Comparison of ENCODE assay signal across 1 cellular context in genomic region chr10:62804384-62805138, GRCh38.
TF ChIP-seq lines count a peak whose summit lies in the region.

ADO (plus strand) TSS chr10:62804720; CDS start chr10:62805060, 340 bp downstream.

TF ChIP-seq in K562, 482 proteins besides CTCF, POLR2A, EP300 and RAD21 (continued from another document and continues in another):
- TF ChIP-seq ZMIZ1 (IDR thresholded peaks at IDR 0.05; ENCODE audit: low read depth in 2 of 2, low read length in 2 of 2) (no peak), C11orf30 (IDR thresholded peaks at IDR 0.05; ENCODE audit: low read depth) (peak; percentile 63), TGIF2 (CRISPR knock-in tag; IDR thresholded peaks at IDR 0.05) (no peak), ZNF518B (CRISPR knock-in tag; IDR thresholded peaks at IDR 0.05) (no peak), ZNF695 (CRISPR knock-in tag; IDR thresholded peaks at IDR 0.05) (no peak), CHD4 (IDR thresholded peaks at IDR 0.05; ENCODE audit: insufficient read depth, insufficient replicate concordance, low read depth, low read length, poor library complexity, severe bottlenecking) (no peak), ZNF282 (CRISPR knock-in tag; IDR thresholded peaks at IDR 0.05) (no peak), ZBTB8A (IDR thresholded peaks at IDR 0.05; ENCODE audit: partially characterized antibody) (peak; percentile 65), PTRF (tag; IDR thresholded peaks at IDR 0.05) (no peak), XRCC4 (IDR thresholded peaks at IDR 0.05; ENCODE audit: extremely low read depth, insufficient read depth, insufficient read length) (no peak), TBP (optimal IDR thresholded peaks at IDR 0.05; ENCODE audit: low read depth, low read length) (no peak), RREB1 (CRISPR knock-in tag; IDR thresholded peaks at IDR 0.05) (no peak), CBFB (CRISPR knock-in tag; IDR thresholded peaks at IDR 0.05) (no peak), BRD4 (IDR thresholded peaks at IDR 0.05) (no peak; the same call in 1 of the 2 replicates), PBX2 (CRISPR knock-in tag; IDR thresholded peaks at IDR 0.05; ENCODE audit: low read depth) (no peak), PBX2 (tag; conservative IDR thresholded peaks at IDR 0.05; ENCODE audit: low read depth) (no peak), ARID4B (CRISPR knock-in tag; IDR thresholded peaks at IDR 0.05) (peak; percentile 24), MXI1 (IDR thresholded peaks at IDR 0.05; ENCODE audit: low read depth, low read length) (no peak), MCM5 (IDR thresholded peaks at IDR 0.05; ENCODE audit: low read depth) (no peak), RBM39 (optimal IDR thresholded peaks at IDR 0.05; ENCODE audit: low read depth, low read length) (no peak), FOSL1 (tag; conservative IDR thresholded peaks at IDR 0.05) (peak; percentile 59; the same call in 1 of the 2 replicates), CBX1 (IDR thresholded peaks at IDR 0.05; ENCODE audit: low read depth) (no peak), ZNF253 (CRISPR knock-in tag; conservative IDR thresholded peaks at IDR 0.05) (no peak), MCM7 (IDR thresholded peaks at IDR 0.05) (no peak), ZNF23 (CRISPR knock-in tag; IDR thresholded peaks at IDR 0.05) (no peak), ZZZ3 (IDR thresholded peaks at IDR 0.05) (no peak), MLLT1 (IDR thresholded peaks at IDR 0.05) (no peak), CGGBP1 (CRISPR knock-in tag; IDR thresholded peaks at IDR 0.05) (no peak), ZC3H11A (IDR thresholded peaks at IDR 0.05; ENCODE audit: low read depth, low read length) (no peak), PHF8 (IDR thresholded peaks at IDR 0.05; ENCODE audit: borderline replicate concordance, low read length) (peak; percentile 94), USF1 (CRISPR knock-in tag; IDR thresholded peaks at IDR 0.05) (0 out of 2 replicates have a peak, but pooled peaks have one; percentile 17), E2F6 (IDR thresholded peaks at IDR 0.05; ENCODE audit: borderline replicate concordance in 1 of 2, extremely low read depth in 1 of 2, insufficient read depth in 1 of 2, insufficient read length in 1 of 2, low read depth in 1 of 2, low read length in 1 of 2, poor library complexity in 1 of 2, severe bottlenecking in 1 of 2) (peak; percentile 63 to 86)
